22 cellular contexts compared by ENCODE assay signal in the genomic region with DNA sequence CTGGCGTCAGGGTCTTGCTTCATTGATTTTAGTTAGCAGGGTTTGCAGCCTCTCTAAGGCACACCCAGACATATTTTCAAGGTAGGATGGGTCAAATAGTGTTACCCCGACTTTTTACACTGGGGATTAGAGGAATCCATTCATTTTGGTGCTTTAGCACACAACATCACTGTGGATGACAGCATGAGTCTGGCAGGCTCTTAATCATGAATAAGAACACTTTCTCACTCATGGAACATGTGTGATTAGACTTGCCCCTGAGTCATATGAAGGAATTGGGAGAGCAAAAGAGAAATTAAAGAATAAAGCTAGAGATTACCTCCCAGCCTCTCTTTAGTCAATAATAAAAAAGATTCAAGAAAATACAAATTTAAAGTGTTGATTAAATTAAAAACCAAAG.
DNase-seq lines count a peak whose midpoint lies in the region; ATAC-seq, FAIRE-seq and TF ChIP-seq lines count a peak whose summit lies in the region.
"Had no signal": no experiment of that assay in that cellular context is flagged by ENCODE, and none has a peak within 500 bp of the region (broad histone marks: within the 10 kb centered on the region; RNA-seq: fewer than 3 reads in every experiment).

No MANE protein-coding gene starts in this region.

- ATAC-seq in activated T-cell treated with anti-CD3 and anti-CD28 coated beads, Interleukin-2, amount 50 U/mL, for 72 hours (replicated peaks in 1 of 2) = no peak
- ATAC-seq: A549 had no signal

- H3K4me1 Mint-ChIP-seq in HFFc6 (ENCODE audit: low read depth) = peaks cover 42% of the 10 kb centered on the region
- H3K4me1 Mint-ChIP-seq in activated T-cell treated with anti-CD3 and anti-CD28 coated beads, Interleukin-2, amount 50 U/mL, for 72 hours (ENCODE audit: low read depth) = no peaks in the 10 kb centered on the region
- H3K4me1 Mint-ChIP-seq: B cell had no signal

- H3K36me3 ChIP-seq in bronchial epithelial cell (ENCODE audit: control insufficient read depth, insufficient read depth, low read length) = no peaks in the 10 kb centered on the region
- no peaks in the 10 kb centered on the region for H3K36me3 ChIP-seq in brain microvascular endothelial cell (replicated peaks)
- H3K36me3 ChIP-seq: SJSA1 had no signal

- no peak for FAIRE-seq in bronchial epithelial cell (lab: Jason Lieb, UNC)
- FAIRE-seq in islet of Langerhans (lab: Jason Lieb, UNC) = peak; percentile 5
- FAIRE-seq: A549 had no signal

- no peak overlapping the region for H3K27ac ChIP-seq in brain microvascular endothelial cell
- H3K27ac ChIP-seq: A549, SJSA1 had no signal

- no peak overlapping the region for H3K4me3 Mint-ChIP-seq in HFFc6
- H3K4me3 Mint-ChIP-seq in activated T-cell treated with anti-CD3 and anti-CD28 coated beads, Interleukin-2, amount 50 U/mL, for 72 hours = no peak overlapping the region
- H3K4me3 Mint-ChIP-seq: B cell; CD4-positive, alpha-beta T cell had no signal

- peak; percentile 13 for DNase-seq in AG10803 (ENCODE audit: low read depth)
- peak; percentile 27 for DNase-seq in HFFc6
- peak; percentile 80 for DNase-seq in bronchial epithelial cell (ENCODE audit: low read depth)
- no peak for DNase-seq in GM20000 (ENCODE audit: low spot score)
- no peak for DNase-seq in brain microvascular endothelial cell
- DNase-seq in activated T-cell treated with anti-CD3 and anti-CD28 coated beads, Interleukin-2, amount 50 U/mL, for 72 hours = no peak
- DNase-seq: Calu3; CD4-positive, alpha-beta T cell; DMS79; GF-D8; H7; NCI-H146; NCI-H2081 treated with DMSO at 0.1 percent for 48 hours; NCI-H345; NCI-H526 treated with DMSO at 0.1 percent for 48 hours; NK-92 treated with Interleukin-12 subunit alpha and Interleukin-12 subunit beta, amount 100 ng/mL, for 24 hours; OCI-M1; RPMI8226 had no signal

- H3K27me3 Mint-ChIP-seq in HFFc6 (ENCODE audit: insufficient read depth) = peaks cover 1% of the 10 kb centered on the region; the same call in 1 of the 2 replicates
- H3K27me3 Mint-ChIP-seq in activated T-cell treated with anti-CD3 and anti-CD28 coated beads, Interleukin-2, amount 50 U/mL, for 72 hours (ENCODE audit: low read depth) = no peaks in the 10 kb centered on the region
- H3K27me3 Mint-ChIP-seq: B cell; CD4-positive, alpha-beta T cell had no signal

- H3K36me3 Mint-ChIP-seq in HFFc6 (ENCODE audit: low read depth) = peaks cover 24% of the 10 kb centered on the region
- no peaks in the 10 kb centered on the region for H3K36me3 Mint-ChIP-seq in activated T-cell treated with anti-CD3 and anti-CD28 coated beads, Interleukin-2, amount 50 U/mL, for 72 hours (ENCODE audit: insufficient read depth in 2 of 2)

- H3K27me3 ChIP-seq in bronchial epithelial cell (ENCODE audit: control insufficient read depth, insufficient read depth, low read length) = no peaks in the 10 kb centered on the region
- H3K27me3 ChIP-seq in brain microvascular endothelial cell (replicated peaks) = no peaks in the 10 kb centered on the region
- H3K27me3 ChIP-seq: SJSA1 had no signal

- TF ChIP-seq CTCF in AG10803 (conservative IDR thresholded peaks at IDR 0.05; ENCODE audit: low read length) = no peak
- no peak for TF ChIP-seq CTCF in HFFc6 (IDR thresholded peaks at IDR 0.05)
- TF ChIP-seq CTCF in bronchial epithelial cell (IDR thresholded peaks at IDR 0.05; ENCODE audit: insufficient read depth, low read length, severe bottlenecking) = no peak
- no peak for TF ChIP-seq CTCF in GM20000 (IDR thresholded peaks at IDR 0.05; ENCODE audit: extremely low read depth, missing control alignments)
- TF ChIP-seq CTCF in brain microvascular endothelial cell (IDR thresholded peaks at IDR 0.05; ENCODE audit: low read depth, low read length, missing control alignments) = no peak

- in situ Hi-C loops in brain microvascular endothelial cell (cut with HindIII; ENCODE audit: low pct_ligation_motif_present, low sequenced_read_pairs) = no loop called here

- H3K9me3 Mint-ChIP-seq in HFFc6 = peaks cover 9% of the 10 kb centered on the region
- peaks cover 3 to 10% of the 10 kb centered on the region in 2 donors for H3K9me3 Mint-ChIP-seq in activated T-cell treated with anti-CD3 and anti-CD28 coated beads, Interleukin-2, amount 50 U/mL, for 72 hours

- H3K4me3 ChIP-seq in AG10803 (ENCODE audit: low read length) = no peak overlapping the region
- H3K4me3 ChIP-seq in bronchial epithelial cell (ENCODE audit: low read depth, low read length) = no peak overlapping the region
- no peak overlapping the region for H3K4me3 ChIP-seq in brain microvascular endothelial cell (ENCODE audit: low read depth, low read length)
- H3K4me3 ChIP-seq: A549, SJSA1 had no signal

- H3K27ac Mint-ChIP-seq in HFFc6 = no peak overlapping the region
- H3K27ac Mint-ChIP-seq in activated T-cell treated with anti-CD3 and anti-CD28 coated beads, Interleukin-2, amount 50 U/mL, for 72 hours = no peak overlapping the region
- H3K27ac Mint-ChIP-seq: B cell; CD4-positive, alpha-beta T cell had no signal

Comparison
In these comparisons a context has a peak if more than half of its experiments do, and no peak if none do; other contexts are left out.
1. DNase-seq: peak in AG10803 (single experiment), HFFc6 (single experiment) and bronchial epithelial cell (single experiment); none in GM20000 (single experiment), brain microvascular endothelial cell (single experiment) and activated T-cell treated with anti-CD3 and anti-CD28 coated beads, Interleukin-2, amount 50 U/mL, for 72 hours (0 of 2).